Comparison of ENCODE assay signal across 18 cellular contexts in genomic region chr2:128137094-128137616, GRCh38. TPM values are rescaled to one million over a fixed set of nuclear protein-coding genes. Genes with fewer than 3 reads are reported as not detected.
DNase-seq lines count a peak whose midpoint lies in the region; ATAC-seq and TF ChIP-seq lines count a peak whose summit lies in the region.
"Had no signal": no experiment of that assay in that cellular context is flagged by ENCODE, and none has a peak within 500 bp of the region (broad histone marks: within the 10 kb centered on the region; RNA-seq: fewer than 3 reads in every experiment).

No MANE protein-coding gene starts in this region.

- TF ChIP-seq CTCF in activated CD8-positive, alpha-beta T cell treated with anti-CD3 and anti-CD28 coated beads for 36 hours (IDR thresholded peaks at IDR 0.05): no peak
- no peak for TF ChIP-seq CTCF in right lobe of liver (IDR thresholded peaks at IDR 0.05)
- no peak for TF ChIP-seq CTCF in neural progenitor cell (IDR thresholded peaks at IDR 0.05)

- peaks cover 64% of the 10 kb centered on the region for H3K36me3 Mint-ChIP-seq in activated CD8-positive, alpha-beta T cell treated with anti-CD3 and anti-CD28 coated beads, Interleukin-2, amount 10 ng/mL, durations not matched to agents 7 days and 5 days (ENCODE audit: low read depth)
- H3K36me3 Mint-ChIP-seq in activated CD8-positive, alpha-beta T cell treated with anti-CD3 and anti-CD28 coated beads for 36 hours (ENCODE audit: low read depth): peaks cover 48% of the 10 kb centered on the region
- peaks cover 22% of the 10 kb centered on the region for H3K36me3 Mint-ChIP-seq in activated naive CD8-positive, alpha-beta T cell
- peaks cover 66% of the 10 kb centered on the region for H3K36me3 Mint-ChIP-seq in activated naive CD8-positive, alpha-beta T cell treated with anti-CD3 and anti-CD28 coated beads, Interleukin-2, amount 50 U/mL, for 24 hours (ENCODE audit: low read depth)
- H3K36me3 Mint-ChIP-seq in neural progenitor cell: peaks cover 20% of the 10 kb centered on the region

- no peaks in the 10 kb centered on the region for H3K9me3 Mint-ChIP-seq in activated CD8-positive, alpha-beta T cell treated with anti-CD3 and anti-CD28 coated beads, Interleukin-2, amount 10 ng/mL, durations not matched to agents 7 days and 5 days (ENCODE audit: insufficient read depth)
- no peaks in the 10 kb centered on the region for H3K9me3 Mint-ChIP-seq in activated CD8-positive, alpha-beta T cell treated with anti-CD3 and anti-CD28 coated beads for 36 hours
- H3K9me3 Mint-ChIP-seq in activated naive CD8-positive, alpha-beta T cell (ENCODE audit: low read depth): no peaks in the 10 kb centered on the region
- H3K9me3 Mint-ChIP-seq in activated naive CD8-positive, alpha-beta T cell treated with anti-CD3 and anti-CD28 coated beads, Interleukin-2, amount 50 U/mL, for 24 hours: no peaks in the 10 kb centered on the region
- no peaks in the 10 kb centered on the region for H3K9me3 Mint-ChIP-seq in neural progenitor cell
- H3K9me3 Mint-ChIP-seq: CD4-positive, CD25-positive, alpha-beta regulatory T cell; CD8-positive, alpha-beta T cell; GM23338; H9 had no signal

- no peak overlapping the region for H2AFZ ChIP-seq in neural progenitor cell (replicated peaks)
- H2AFZ ChIP-seq: GM23338 had no signal

- H3F3A ChIP-seq in neural progenitor cell (ENCODE audit: low read depth): no peaks in the 10 kb centered on the region

- H3K4me3 ChIP-seq in right lobe of liver: no peak overlapping the region
- no peak overlapping the region for H3K4me3 ChIP-seq in neural progenitor cell
- H3K4me3 ChIP-seq: BLaER1, GM23338 had no signal

- H3K9ac ChIP-seq in neural progenitor cell: no peak overlapping the region
- H3K9ac ChIP-seq: BLaER1 had no signal

- no peak for TF ChIP-seq POLR2A in right lobe of liver (IDR thresholded peaks at IDR 0.05)

- no peak overlapping the region for H3K4me2 ChIP-seq in neural progenitor cell
- H3K4me2 ChIP-seq: BLaER1, GM23338 had no signal

- ATAC-seq in activated CD8-positive, alpha-beta T cell treated with anti-CD3 and anti-CD28 coated beads, Interleukin-2, amount 10 ng/mL, durations not matched to agents 7 days and 5 days: no peak
- no peak for ATAC-seq in activated CD8-positive, alpha-beta T cell treated with anti-CD3 and anti-CD28 coated beads for 36 hours
- no peak for ATAC-seq in activated naive CD8-positive, alpha-beta T cell treated with anti-CD3 and anti-CD28 coated beads, Interleukin-2, amount 50 U/mL, for 24 hours
- peak; percentile 70 to 84 (median 73) for ATAC-seq in right lobe of liver
- ATAC-seq: CD8-positive, alpha-beta T cell; GM23338; HCT116 had no signal

- no peaks in the 10 kb centered on the region for H3K79me2 ChIP-seq in neural progenitor cell (ENCODE audit: low read depth)

- H3K4me3 Mint-ChIP-seq in activated CD8-positive, alpha-beta T cell treated with anti-CD3 and anti-CD28 coated beads, Interleukin-2, amount 10 ng/mL, durations not matched to agents 7 days and 5 days: no peak overlapping the region
- H3K4me3 Mint-ChIP-seq in activated CD8-positive, alpha-beta T cell treated with anti-CD3 and anti-CD28 coated beads for 36 hours: no peak overlapping the region
- no peak overlapping the region for H3K4me3 Mint-ChIP-seq in activated naive CD8-positive, alpha-beta T cell
- no peak overlapping the region for H3K4me3 Mint-ChIP-seq in activated naive CD8-positive, alpha-beta T cell treated with anti-CD3 and anti-CD28 coated beads, Interleukin-2, amount 50 U/mL, for 24 hours
- no peak overlapping the region for H3K4me3 Mint-ChIP-seq in neural progenitor cell
- H3K4me3 Mint-ChIP-seq: B cell; CD4-positive, CD25-positive, alpha-beta regulatory T cell; CD8-positive, alpha-beta T cell; GM23338; H9 had no signal

- H3K9me3 ChIP-seq in right lobe of liver: no peaks in the 10 kb centered on the region
- H3K9me3 ChIP-seq in neural progenitor cell (ENCODE audit: low read depth): no peaks in the 10 kb centered on the region
- H3K9me3 ChIP-seq: BLaER1, Caco-2 had no signal

- H3K4me1 ChIP-seq in right lobe of liver (no peaks in the 10 kb centered on the region), neural progenitor cell (no peaks in the 10 kb centered on the region)
- H3K4me1 ChIP-seq: BLaER1, Caco-2 had no signal

- 62% methylated on average over 3 of the region's 3 CpGs for WGBS in right lobe of liver (ENCODE audit: insufficient coverage, low coverage, low lambda C conversion rate, missing lambda C conversion rate)

- DNase-seq in activated CD8-positive, alpha-beta T cell treated with anti-CD3 and anti-CD28 coated beads, Interleukin-2, amount 10 ng/mL, durations not matched to agents 7 days and 5 days: no peak
- no peak for DNase-seq in activated CD8-positive, alpha-beta T cell treated with anti-CD3 and anti-CD28 coated beads for 36 hours
- DNase-seq in activated naive CD8-positive, alpha-beta T cell treated with anti-CD3 and anti-CD28 coated beads, Interleukin-2, amount 50 U/mL, for 24 hours: no peak
- DNase-seq in right lobe of liver (no peak), neural progenitor cell (ENCODE audit: low spot score) (no peak)
- DNase-seq: Caco-2; CD4-positive, CD25-positive, alpha-beta regulatory T cell; CD8-positive, alpha-beta T cell; DMS153; DND-41; H9 had no signal

- peaks cover 0 to 70% (median 34%) of the 10 kb centered on the region in 4 donors for H3K36me3 ChIP-seq in right lobe of liver
- peaks cover 3% of the 10 kb centered on the region for H3K36me3 ChIP-seq in neural progenitor cell

- no peaks in the 10 kb centered on the region for H4K20me1 ChIP-seq in neural progenitor cell (ENCODE audit: low read depth)
- H4K20me1 ChIP-seq: BLaER1 had no signal

- H3K27ac Mint-ChIP-seq in activated CD8-positive, alpha-beta T cell treated with anti-CD3 and anti-CD28 coated beads, Interleukin-2, amount 10 ng/mL, durations not matched to agents 7 days and 5 days: peak overlapping the region; percentile 25
- no peak overlapping the region for H3K27ac Mint-ChIP-seq in activated CD8-positive, alpha-beta T cell treated with anti-CD3 and anti-CD28 coated beads for 36 hours
- peak overlapping the region; percentile 16 for H3K27ac Mint-ChIP-seq in activated naive CD8-positive, alpha-beta T cell
- H3K27ac Mint-ChIP-seq in activated naive CD8-positive, alpha-beta T cell treated with anti-CD3 and anti-CD28 coated beads, Interleukin-2, amount 50 U/mL, for 24 hours: no peak overlapping the region
- H3K27ac Mint-ChIP-seq in neural progenitor cell: no peak overlapping the region
- H3K27ac Mint-ChIP-seq: B cell; CD8-positive, alpha-beta T cell; GM23338; H9 had no signal

- POLR2A ChIA-PET in activated CD8-positive, alpha-beta T cell treated with anti-CD3 and anti-CD28 coated beads, Interleukin-2, amount 10 ng/mL, durations not matched to agents 7 days and 5 days (lab: Charles Lee): no interaction called here
- POLR2A ChIA-PET in activated CD8-positive, alpha-beta T cell treated with anti-CD3 and anti-CD28 coated beads for 36 hours (lab: Charles Lee): no interaction called here

- H3K27ac ChIP-seq in right lobe of liver (no peak overlapping the region), neural progenitor cell (no peak overlapping the region)
- H3K27ac ChIP-seq: 22Rv1, BLaER1, C4-2B had no signal

- CTCF ChIA-PET in activated CD8-positive, alpha-beta T cell treated with anti-CD3 and anti-CD28 coated beads, Interleukin-2, amount 10 ng/mL, durations not matched to agents 7 days and 5 days (lab: Charles Lee): no interaction called here
- CTCF ChIA-PET in activated CD8-positive, alpha-beta T cell treated with anti-CD3 and anti-CD28 coated beads for 36 hours (lab: Charles Lee): no interaction called here

- H3K27me3 ChIP-seq in right lobe of liver (no peaks in the 10 kb centered on the region), neural progenitor cell (no peaks in the 10 kb centered on the region)
- H3K27me3 ChIP-seq: BLaER1 had no signal

- no peaks in the 10 kb centered on the region for H3K4me1 Mint-ChIP-seq in activated CD8-positive, alpha-beta T cell treated with anti-CD3 and anti-CD28 coated beads, Interleukin-2, amount 10 ng/mL, durations not matched to agents 7 days and 5 days (ENCODE audit: low read depth)
- H3K4me1 Mint-ChIP-seq in activated CD8-positive, alpha-beta T cell treated with anti-CD3 and anti-CD28 coated beads for 36 hours (ENCODE audit: low read depth): peaks cover 3% of the 10 kb centered on the region
- H3K4me1 Mint-ChIP-seq in activated naive CD8-positive, alpha-beta T cell (ENCODE audit: low read depth): no peaks in the 10 kb centered on the region
- peaks cover 4% of the 10 kb centered on the region for H3K4me1 Mint-ChIP-seq in activated naive CD8-positive, alpha-beta T cell treated with anti-CD3 and anti-CD28 coated beads, Interleukin-2, amount 50 U/mL, for 24 hours
- no peaks in the 10 kb centered on the region for H3K4me1 Mint-ChIP-seq in neural progenitor cell
- H3K4me1 Mint-ChIP-seq: B cell, GM23338 had no signal

- intact Hi-C loops in activated CD8-positive, alpha-beta T cell treated with anti-CD3 and anti-CD28 coated beads for 36 hours (cut with micrococcal nuclease): no loop called here
- intact Hi-C loops in right lobe of liver (cut with DNase I): no loop called here

- no peaks in the 10 kb centered on the region for H3K27me3 Mint-ChIP-seq in activated CD8-positive, alpha-beta T cell treated with anti-CD3 and anti-CD28 coated beads, Interleukin-2, amount 10 ng/mL, durations not matched to agents 7 days and 5 days (ENCODE audit: low read depth)
- no peaks in the 10 kb centered on the region for H3K27me3 Mint-ChIP-seq in activated CD8-positive, alpha-beta T cell treated with anti-CD3 and anti-CD28 coated beads for 36 hours
- H3K27me3 Mint-ChIP-seq in activated naive CD8-positive, alpha-beta T cell: no peaks in the 10 kb centered on the region
- no peaks in the 10 kb centered on the region for H3K27me3 Mint-ChIP-seq in activated naive CD8-positive, alpha-beta T cell treated with anti-CD3 and anti-CD28 coated beads, Interleukin-2, amount 50 U/mL, for 24 hours
- H3K27me3 Mint-ChIP-seq in neural progenitor cell (ENCODE audit: insufficient read depth, low read depth): peaks cover 2% of the 10 kb centered on the region
- H3K27me3 Mint-ChIP-seq: B cell; CD4-positive, CD25-positive, alpha-beta regulatory T cell had no signal

RNA-seq across cellular contexts. Expression of gene UGGT1, which starts 46.2 kb away (rescaled TPM):
- 10 to 100 TPM; 60.3 to 63.7 TPM for total RNA-seq in activated CD8-positive, alpha-beta T cell treated with anti-CD3 and anti-CD28 coated beads, Interleukin-2, amount 10 ng/mL, durations not matched to agents 7 days and 5 days
- total RNA-seq in activated CD8-positive, alpha-beta T cell treated with anti-CD3 and anti-CD28 coated beads for 36 hours: 10 to 100 TPM; 47.7 to 51.6 TPM
- total RNA-seq in right lobe of liver (10 to 100 TPM; 31.4 to 96.5 (median 41.4) TPM), neural progenitor cell (ENCODE audit: low replicate concordance) (48.2 and 56.3 TPM in 2 replicates)

Comparison
In these comparisons a context has a peak if more than half of its experiments do, and no peak if none do; other contexts are left out.
1. H3K27ac Mint-ChIP-seq: peak in activated CD8-positive, alpha-beta T cell treated with anti-CD3 and anti-CD28 coated beads, Interleukin-2, amount 10 ng/mL, durations not matched to agents 7 days and 5 days (single experiment) and activated naive CD8-positive, alpha-beta T cell (single experiment); none in activated CD8-positive, alpha-beta T cell treated with anti-CD3 and anti-CD28 coated beads for 36 hours (single experiment), activated naive CD8-positive, alpha-beta T cell treated with anti-CD3 and anti-CD28 coated beads, Interleukin-2, amount 50 U/mL, for 24 hours (single experiment) and neural progenitor cell (single experiment).
2. ATAC-seq: peak in right lobe of liver (4 of 4); none in activated CD8-positive, alpha-beta T cell treated with anti-CD3 and anti-CD28 coated beads, Interleukin-2, amount 10 ng/mL, durations not matched to agents 7 days and 5 days (single experiment), activated CD8-positive, alpha-beta T cell treated with anti-CD3 and anti-CD28 coated beads for 36 hours (single experiment) and activated naive CD8-positive, alpha-beta T cell treated with anti-CD3 and anti-CD28 coated beads, Interleukin-2, amount 50 U/mL, for 24 hours (single experiment).